Comparison of ENCODE assay signal across 27 cellular contexts in the genomic region with DNA sequence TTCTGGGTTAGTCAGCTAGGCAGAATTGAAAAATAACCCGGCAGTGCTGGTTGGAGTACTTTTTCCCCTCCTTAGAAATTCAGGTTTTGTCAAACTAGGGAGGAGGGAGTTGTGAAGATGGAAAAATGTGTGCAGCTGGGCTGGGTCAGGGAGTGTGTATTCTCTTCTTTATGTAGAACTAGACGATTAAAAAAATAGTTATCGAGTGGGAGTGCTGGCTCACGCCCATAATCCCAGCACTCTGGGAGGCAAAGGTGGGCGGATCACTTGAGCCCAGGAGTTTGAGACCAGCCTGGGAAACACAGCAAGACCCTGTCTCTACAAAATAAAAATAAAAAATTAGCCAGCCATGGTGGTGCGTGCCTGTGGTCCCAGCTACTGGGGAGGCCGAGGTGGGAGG.
"Had no signal": no experiment of that assay in that cellular context is flagged by ENCODE, and none has a peak within 500 bp of the region (broad histone marks: within the 10 kb centered on the region; RNA-seq: fewer than 3 reads in every experiment).

No MANE protein-coding gene starts in this region.

- H3K27me3 ChIP-seq: body of pancreas, cardiac muscle cell, esophagus squamous epithelium, stomach, suprapubic skin, tibial nerve had no signal

- DNase-seq: activated CD4-positive, alpha-beta T cell treated with anti-CD3 and anti-CD28 coated beads for 4 hours; activated CD4-positive, alpha-beta T cell treated with anti-CD3 and anti-CD28 coated beads, Interleukin-2, amount 50 U/mL, for 4 hours; activated naive CD4-positive, alpha-beta T cell; activated T-cell treated with anti-CD3 and anti-CD28 coated beads for 4 hours; activated T-cell treated with anti-CD3 and anti-CD28 coated beads, Interleukin-2, amount 50 U/mL, for 72 hours; aorta; body of pancreas; cortex of kidney; endodermal cell; esophagus squamous epithelium; foreskin melanocyte; islet precursor cell; left colon; mammary epithelial cell; nephron progenitor cell; occipital lobe; right cardiac atrium; stimulated activated CD4-positive, alpha-beta T cell treated with anti-CD3 and anti-CD28 coated beads, Interleukin-15, amount 100 ng/mL, for 24 hours; stimulated activated CD4-positive, alpha-beta T cell treated with anti-CD3 and anti-CD28 coated beads, Interleukin-2, amount 100 ng/mL, for 24 hours; stimulated activated naive B cell treated with anti-CD40 and anti-IgM and Interleukin-4, amounts not matched to agents 10 μg/mL and 1 μg/mL and 100 μg/mL, for 72 hours; stomach; T-helper 2 cell had no signal

- H3K36me3 ChIP-seq: cardiac muscle cell, esophagus squamous epithelium, stomach, suprapubic skin, tibial nerve had no signal

- H3K9me3 ChIP-seq: body of pancreas, esophagus squamous epithelium, stomach, suprapubic skin, tibial nerve had no signal

- H3K4me3 ChIP-seq: body of pancreas, cardiac muscle cell, esophagus squamous epithelium, stomach, suprapubic skin, tibial nerve had no signal

- H3K4me1 ChIP-seq: body of pancreas had no signal

- H3K36me3 Mint-ChIP-seq: activated naive CD4-positive, alpha-beta T cell treated with anti-CD3 and anti-CD28 coated beads, Interleukin-2, amount 50 U/mL, for 72 hours; stimulated activated naive B cell treated with anti-CD40 and anti-IgM and Interleukin-4, amounts not matched to agents 10 μg/mL and 1 μg/mL and 100 μg/mL, for 72 hours had no signal

- H3K27ac ChIP-seq: body of pancreas, cardiac muscle cell, epithelial cell of prostate, esophagus squamous epithelium, suprapubic skin had no signal

- H3K9me3 Mint-ChIP-seq: activated naive CD4-positive, alpha-beta T cell treated with anti-CD3 and anti-CD28 coated beads, Interleukin-2, amount 50 U/mL, for 72 hours; activated T-cell treated with anti-CD3 and anti-CD28 coated beads, Interleukin-2, amount 50 U/mL, for 72 hours; endodermal cell; nephron progenitor cell; stimulated activated naive B cell treated with anti-CD40 and anti-IgM and Interleukin-4, amounts not matched to agents 10 μg/mL and 1 μg/mL and 100 μg/mL, for 72 hours had no signal

- H3K27ac Mint-ChIP-seq: activated naive CD4-positive, alpha-beta T cell treated with anti-CD3 and anti-CD28 coated beads, Interleukin-2, amount 50 U/mL, for 72 hours; activated T-cell treated with anti-CD3 and anti-CD28 coated beads, Interleukin-2, amount 50 U/mL, for 72 hours; endodermal cell; nephron progenitor cell; stimulated activated naive B cell treated with anti-CD40 and anti-IgM and Interleukin-4, amounts not matched to agents 10 μg/mL and 1 μg/mL and 100 μg/mL, for 72 hours had no signal

- H3K4me3 Mint-ChIP-seq: activated T-cell treated with anti-CD3 and anti-CD28 coated beads, Interleukin-2, amount 50 U/mL, for 72 hours; endodermal cell; nephron progenitor cell; stimulated activated naive B cell treated with anti-CD40 and anti-IgM and Interleukin-4, amounts not matched to agents 10 μg/mL and 1 μg/mL and 100 μg/mL, for 72 hours had no signal
